2 cellular contexts compared by ENCODE assay signal in genomic region chr12:11577658-11578260, GRCh38.
TF ChIP-seq lines count a peak whose summit lies in the region.

No MANE protein-coding gene starts in this region.

TF ChIP-seq in endothelial cell of umbilical vein, 7 proteins besides CTCF, POLR2A, EP300 and RAD21 (continued from another document):
- TF ChIP-seq MAX (IDR thresholded peaks at IDR 0.05; ENCODE audit: insufficient read depth, insufficient read length) = no peak
- TF ChIP-seq FOS (IDR thresholded peaks at IDR 0.05; ENCODE audit: borderline replicate concordance, insufficient read depth, low read length) = no peak

TF ChIP-seq in SK-N-SH treated with all-trans-retinoic acid at 6 μM for 48 hours, 23 proteins besides CTCF, POLR2A, EP300 and RAD21 (continued from another document):
- TF ChIP-seq CSRNP3 (CRISPR knock-in tag; IDR thresholded peaks at IDR 0.05) (no peak), ZFP30 (CRISPR knock-in tag; IDR thresholded peaks at IDR 0.05) (no peak), ISL1 (CRISPR knock-in tag; IDR thresholded peaks at IDR 0.05) (no peak), CREB5 (CRISPR knock-in tag; IDR thresholded peaks at IDR 0.05; ENCODE audit: low read depth) (no peak), PATZ1 (CRISPR knock-in tag; IDR thresholded peaks at IDR 0.05; ENCODE audit: borderline replicate concordance) (no peak), ZNF565 (CRISPR knock-in tag; conservative IDR thresholded peaks at IDR 0.05; ENCODE audit: low read depth) (no peak), TCF4 (CRISPR knock-in tag; IDR thresholded peaks at IDR 0.05; ENCODE audit: borderline replicate concordance) (no peak), ZC3H10 (CRISPR knock-in tag; IDR thresholded peaks at IDR 0.05) (no peak), ZNF70 (CRISPR knock-in tag; IDR thresholded peaks at IDR 0.05) (no peak)
